ENCODE assay signal across 26 cellular contexts in the genomic region with DNA sequence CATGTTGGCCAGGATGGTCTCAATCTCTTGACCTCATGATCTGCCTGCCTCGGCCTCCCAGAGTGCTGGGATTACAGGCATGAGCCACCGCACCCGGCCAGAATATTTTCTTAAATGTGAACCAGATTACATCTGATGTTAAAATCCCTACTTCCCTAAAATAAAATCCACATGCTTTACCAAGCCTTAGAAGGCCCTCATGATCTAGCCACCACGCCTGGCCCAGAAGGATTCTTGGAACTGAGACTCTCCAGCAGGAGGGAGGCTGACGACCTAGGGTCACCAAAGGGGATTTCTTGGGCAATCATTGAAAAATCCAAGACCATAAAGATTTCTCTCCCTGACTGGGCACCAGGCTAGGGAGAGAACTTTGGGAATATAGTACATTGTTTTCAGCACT.
"Had no signal": no experiment of that assay in that cellular context is flagged by ENCODE, and none has a peak within 500 bp of the region (broad histone marks: within the 10 kb centered on the region; RNA-seq: fewer than 3 reads in every experiment).

No MANE protein-coding gene starts in this region.

- H3K4me2 ChIP-seq: neural progenitor cell had no signal

- FAIRE-seq: keratinocyte, small intestine had no signal

- H3K4me3 ChIP-seq: esophagus squamous epithelium, lung, neural progenitor cell, transverse colon, vagina had no signal

- H3K9ac ChIP-seq: neural progenitor cell had no signal

- ATAC-seq: activated T-cell treated with anti-CD3 and anti-CD28 coated beads, Interleukin-2, amount 50 U/mL, for 4 hours; effector memory CD8-positive, alpha-beta T cell; foreskin keratinocyte; sciatic nerve; stimulated activated naive B cell treated with anti-CD40 and anti-IgM and Interleukin-4, amounts not matched to agents 10 μg/mL and 1 μg/mL and 100 μg/mL, for 72 hours had no signal

- DNase-seq: activated CD4-positive, alpha-beta T cell treated with anti-CD3 and anti-CD28 coated beads for 4 hours; activated CD4-positive, alpha-beta T cell treated with anti-CD3 and anti-CD28 coated beads, Interleukin-2, amount 50 U/mL, for 48 hours; activated CD4-positive, CD25-positive, alpha-beta regulatory T cell; activated CD8-positive, alpha-beta memory T cell treated with anti-CD3 and anti-CD28 coated beads, Interleukin-2, amount 50 U/mL, for 48 hours; activated effector memory CD4-positive, alpha-beta T cell treated with Interleukin-2 at 50 U/mL for 16 hours; activated naive CD4-positive, alpha-beta T cell treated with anti-CD3 and anti-CD28 coated beads for 36 hours; activated naive CD8-positive, alpha-beta T cell treated with anti-CD3 and anti-CD28 coated beads, Interleukin-2, amount 10 ng/mL, durations not matched to agents 7 days and 5 days; activated T-cell treated with anti-CD3 and anti-CD28 coated beads, Interleukin-2, amount 50 U/mL, for 4 hours; amygdala; effector memory CD8-positive, alpha-beta T cell; esophagus squamous epithelium; foreskin keratinocyte; naive B cell; small intestine; stimulated activated CD4-positive, alpha-beta T cell treated with anti-CD3 and anti-CD28 coated beads, Interleukin-15, amount 100 ng/mL, for 24 hours; stimulated activated CD4-positive, alpha-beta T cell treated with anti-CD3 and anti-CD28 coated beads, Interleukin-2, amount 100 ng/mL, for 48 hours; stimulated activated CD8-positive, alpha-beta memory T cell treated with anti-CD3 and anti-CD28 coated beads, Interleukin-4, amount 100 ng/mL, for 48 hours; stimulated activated naive B cell treated with anti-CD40 and anti-IgM and Interleukin-4, amounts not matched to agents 10 μg/mL and 1 μg/mL and 100 μg/mL, for 72 hours; T1000; transverse colon had no signal

- H3K9me3 Mint-ChIP-seq: activated naive CD4-positive, alpha-beta T cell treated with anti-CD3 and anti-CD28 coated beads for 36 hours; activated naive CD8-positive, alpha-beta T cell treated with anti-CD3 and anti-CD28 coated beads, Interleukin-2, amount 10 ng/mL, durations not matched to agents 7 days and 5 days; activated T-cell treated with anti-CD3 and anti-CD28 coated beads, Interleukin-2, amount 50 U/mL, for 4 hours; effector memory CD8-positive, alpha-beta T cell; naive B cell; neural progenitor cell; stimulated activated naive B cell treated with anti-CD40 and anti-IgM and Interleukin-4, amounts not matched to agents 10 μg/mL and 1 μg/mL and 100 μg/mL, for 72 hours; T-helper 1 cell treated with Interleukin-12 subunit alpha and Interleukin-12 subunit beta and Interleukin-4 antibody, amounts not matched to agents 30 μg/mL and 1 μg/mL, for 36 hours had no signal

- H3K4me1 ChIP-seq: foreskin keratinocyte had no signal

- H3K4me3 Mint-ChIP-seq: activated naive CD4-positive, alpha-beta T cell treated with anti-CD3 and anti-CD28 coated beads for 36 hours; activated naive CD8-positive, alpha-beta T cell treated with anti-CD3 and anti-CD28 coated beads, Interleukin-2, amount 10 ng/mL, durations not matched to agents 7 days and 5 days; effector memory CD8-positive, alpha-beta T cell; neural progenitor cell; T-helper 1 cell treated with Interleukin-12 subunit alpha and Interleukin-12 subunit beta and Interleukin-4 antibody, amounts not matched to agents 30 μg/mL and 1 μg/mL, for 36 hours had no signal

- H3K27ac ChIP-seq: foreskin keratinocyte, neural progenitor cell, transverse colon, vagina had no signal

- H2AFZ ChIP-seq: neural progenitor cell had no signal

- H3K9me3 ChIP-seq: esophagus squamous epithelium, transverse colon, vagina had no signal

- H3K27ac Mint-ChIP-seq: activated naive CD4-positive, alpha-beta T cell treated with anti-CD3 and anti-CD28 coated beads for 36 hours; activated naive CD8-positive, alpha-beta T cell treated with anti-CD3 and anti-CD28 coated beads, Interleukin-2, amount 10 ng/mL, durations not matched to agents 7 days and 5 days; neural progenitor cell; stimulated activated naive B cell treated with anti-CD40 and anti-IgM and Interleukin-4, amounts not matched to agents 10 μg/mL and 1 μg/mL and 100 μg/mL, for 72 hours; T-helper 1 cell treated with Interleukin-12 subunit alpha and Interleukin-12 subunit beta and Interleukin-4 antibody, amounts not matched to agents 30 μg/mL and 1 μg/mL, for 36 hours had no signal

- H3K27me3 ChIP-seq: esophagus squamous epithelium, neural progenitor cell, transverse colon, vagina had no signal

- H3K36me3 ChIP-seq: esophagus squamous epithelium, neural progenitor cell, transverse colon, vagina had no signal

- H3K36me3 Mint-ChIP-seq: naive B cell; neural progenitor cell; stimulated activated naive B cell treated with anti-CD40 and anti-IgM and Interleukin-4, amounts not matched to agents 10 μg/mL and 1 μg/mL and 100 μg/mL, for 72 hours had no signal

- H3K27me3 Mint-ChIP-seq: activated naive CD8-positive, alpha-beta T cell treated with anti-CD3 and anti-CD28 coated beads, Interleukin-2, amount 10 ng/mL, durations not matched to agents 7 days and 5 days; stimulated activated naive B cell treated with anti-CD40 and anti-IgM and Interleukin-4, amounts not matched to agents 10 μg/mL and 1 μg/mL and 100 μg/mL, for 72 hours had no signal
